ENCODE assay signal across 22 cellular contexts in genomic region chr4:183941964-183942363, GRCh38. TPM values are rescaled to one million over a fixed set of nuclear protein-coding genes. Genes with fewer than 3 reads are reported as not detected.
DNase-seq lines count a peak whose midpoint lies in the region; ATAC-seq lines count a peak whose summit lies in the region.
"Had no signal": no experiment of that assay in that cellular context is flagged by ENCODE, and none has a peak within 500 bp of the region (broad histone marks: within the 10 kb centered on the region; RNA-seq: fewer than 3 reads in every experiment).

No MANE protein-coding gene starts in this region.

- H3K9me3 Mint-ChIP-seq in CD8-positive, alpha-beta memory T cell = peaks cover 0 to 1% (median 0%) of the 10 kb centered on the region in 5 donors
- H3K9me3 Mint-ChIP-seq: CD4-positive, alpha-beta T cell; CD8-positive, alpha-beta T cell had no signal

- H3K27me3 ChIP-seq in CD8-positive, alpha-beta memory T cell (ENCODE audit: insufficient read depth, low read length, poor library complexity, severe bottlenecking) = no peaks in the 10 kb centered on the region
- H3K27me3 ChIP-seq: BLaER1 treated with 17β-estradiol and CSF1 and Interleukin-3, amounts not matched to agents 10 nM and 100 nM had no signal

- POLR2A ChIA-PET in CD8-positive, alpha-beta memory T cell (lab: Charles Lee) = no interaction called here

- no peak overlapping the region for H3K27ac ChIP-seq in CD8-positive, alpha-beta memory T cell (ENCODE audit: low read depth, low read length)
- H3K27ac ChIP-seq: BLaER1 treated with 17β-estradiol and CSF1 and Interleukin-3, amounts not matched to agents 10 nM and 100 nM; C4-2B had no signal

- no peaks in the 10 kb centered on the region for H3K36me3 ChIP-seq in CD8-positive, alpha-beta memory T cell (ENCODE audit: insufficient read depth, low read length)
- H3K36me3 ChIP-seq: BLaER1 treated with 17β-estradiol and CSF1 and Interleukin-3, amounts not matched to agents 10 nM and 100 nM had no signal

- no peaks in the 10 kb centered on the region for H3K9me3 ChIP-seq in CD8-positive, alpha-beta memory T cell (ENCODE audit: low read length)
- H3K9me3 ChIP-seq: BLaER1 treated with 17β-estradiol and CSF1 and Interleukin-3, amounts not matched to agents 10 nM and 100 nM had no signal

- no peaks in the 10 kb centered on the region for H3K36me3 Mint-ChIP-seq in CD8-positive, alpha-beta memory T cell
- H3K36me3 Mint-ChIP-seq: CD8-positive, alpha-beta T cell had no signal

- no peaks in the 10 kb centered on the region for H3K4me1 Mint-ChIP-seq in CD8-positive, alpha-beta memory T cell

- CTCF ChIA-PET in CD8-positive, alpha-beta memory T cell (lab: Charles Lee) = no interaction called here

- H3K27ac Mint-ChIP-seq in CD8-positive, alpha-beta memory T cell = no peak overlapping the region
- H3K27ac Mint-ChIP-seq: CD4-positive, alpha-beta T cell; CD8-positive, alpha-beta T cell had no signal

- no peak overlapping the region for H3K4me3 Mint-ChIP-seq in CD8-positive, alpha-beta memory T cell
- H3K4me3 Mint-ChIP-seq: CD4-positive, alpha-beta T cell; CD8-positive, alpha-beta T cell had no signal

- DNase-seq in NCI-H524 (lab: John Stamatoyannopoulos, UW) = peak; percentile 4 to 24
- DNase-seq in NCI-H82 (lab: John Stamatoyannopoulos, UW) = peak; percentile 50
- no peak for DNase-seq in left lobe of liver (ENCODE audit: low spot score)
- no peak for DNase-seq in activated effector memory CD4-positive, alpha-beta T cell treated with anti-CD3 and anti-CD28 coated beads, Interleukin-2, amount 50 U/mL, for 16 hours
- no peak for DNase-seq in CD8-positive, alpha-beta memory T cell
- DNase-seq: 8988T; ACHN; CD4-positive, alpha-beta T cell; CD8-positive, alpha-beta T cell; COR-L47; DMS 273 treated with DMSO at 0.1 percent for 48 hours; DMS153; DMS53; DMS79; DND-41; EL; GDM1 had no signal

- ATAC-seq in left lobe of liver (peak; percentile 44), HG03457 (IDR thresholded peaks at IDR 0.05; ENCODE audit: unreplicated experiment) (no peak)
- ATAC-seq: CD8-positive, alpha-beta T cell; GM12878 had no signal

- no peak overlapping the region for H3K4me3 ChIP-seq in CD8-positive, alpha-beta memory T cell (ENCODE audit: low read length)
- H3K4me3 ChIP-seq: BLaER1 treated with 17β-estradiol and CSF1 and Interleukin-3, amounts not matched to agents 10 nM and 100 nM; GM12878 had no signal

- H3K4me1 ChIP-seq in CD8-positive, alpha-beta memory T cell (ENCODE audit: insufficient read depth, low read length) = no peaks in the 10 kb centered on the region

- H3K27me3 Mint-ChIP-seq in CD8-positive, alpha-beta memory T cell = peaks cover 13 to 19% of the 10 kb centered on the region in 2 donors

RNA-seq across cellular contexts. Expression of gene STOX2, which starts 36.9 kb away (rescaled TPM):
- total RNA-seq in left lobe of liver = 3.8 TPM
- not detected for total RNA-seq in CD8-positive, alpha-beta memory T cell
- not detected for polyA plus RNA-seq in CD8-positive, alpha-beta memory T cell
- total RNA-seq: CD4-positive, alpha-beta T cell; CD8-positive, alpha-beta T cell; G401 had no signal

Comparison
In these comparisons a context has a peak if more than half of its experiments do, and no peak if none do; other contexts are left out.
1. DNase-seq: peak in NCI-H524 (2 of 2) and NCI-H82 (single experiment); none in left lobe of liver (single experiment), activated effector memory CD4-positive, alpha-beta T cell treated with anti-CD3 and anti-CD28 coated beads, Interleukin-2, amount 50 U/mL, for 16 hours (single experiment) and CD8-positive, alpha-beta memory T cell (0 of 5).